In the genomic region with DNA sequence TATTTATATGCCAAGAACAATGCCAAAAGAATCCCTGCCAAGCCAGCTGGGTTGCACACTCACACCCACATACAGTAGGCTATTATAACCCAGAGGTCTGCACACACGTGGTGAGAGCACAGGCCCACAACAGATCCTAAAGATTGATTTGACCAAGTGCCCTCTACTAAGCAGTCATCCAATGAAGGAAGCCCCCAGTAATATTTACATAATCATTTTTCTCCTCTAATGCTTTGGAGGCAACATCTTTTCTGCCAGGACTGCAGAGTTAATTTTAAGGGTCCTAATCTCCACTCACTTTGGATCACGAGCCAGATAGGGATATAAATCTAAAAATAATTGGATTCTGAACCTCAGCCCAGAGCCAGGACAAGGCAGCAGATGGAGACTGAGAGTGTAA, we compare ENCODE assay signal across 23 cellular contexts. TPM values are rescaled to one million over a fixed set of nuclear protein-coding genes. Genes with fewer than 3 reads are reported as not detected.
"Had no signal": no experiment of that assay in that cellular context is flagged by ENCODE, and none has a peak within 500 bp of the region (broad histone marks: within the 10 kb centered on the region; RNA-seq: fewer than 3 reads in every experiment).

No MANE protein-coding gene starts in this region.

- H3K9me3 ChIP-seq: adrenal gland, colonic mucosa, MG63 had no signal

- H3K4me3 Mint-ChIP-seq: activated CD8-positive, alpha-beta T cell treated with anti-CD3 and anti-CD28 coated beads, Interleukin-2, amount 10 ng/mL, durations not matched to agents 7 days and 5 days; activated naive CD8-positive, alpha-beta T cell treated with anti-CD3 and anti-CD28 coated beads, Interleukin-2, amount 10 ng/mL, durations not matched to agents 7 days and 5 days; T-helper 1 cell treated with Interleukin-12 subunit alpha and Interleukin-12 subunit beta and Interleukin-4 antibody, amounts not matched to agents 30 μg/mL and 1 μg/mL, for 36 hours had no signal

- ATAC-seq: activated CD4-positive, CD25-positive, alpha-beta regulatory T cell treated with anti-CD3 and anti-CD28 coated beads, Interleukin-2, amount 50 U/mL, for 24 hours; activated CD8-positive, alpha-beta T cell treated with anti-CD3 and anti-CD28 coated beads, Interleukin-2, amount 10 ng/mL, durations not matched to agents 7 days and 5 days had no signal

- H3K4me1 Mint-ChIP-seq: activated naive CD8-positive, alpha-beta T cell treated with anti-CD3 and anti-CD28 coated beads, Interleukin-2, amount 10 ng/mL, durations not matched to agents 7 days and 5 days had no signal

- H3K4me3 ChIP-seq: adrenal gland, breast epithelium, colonic mucosa, MG63 had no signal

- H3K36me3 ChIP-seq: adrenal gland, breast epithelium, colonic mucosa, MG63 had no signal

- H3K27me3 ChIP-seq: adrenal gland, breast epithelium, colonic mucosa, MG63 had no signal

- H3K27ac Mint-ChIP-seq: activated CD8-positive, alpha-beta T cell treated with anti-CD3 and anti-CD28 coated beads, Interleukin-2, amount 10 ng/mL, durations not matched to agents 7 days and 5 days; activated naive CD8-positive, alpha-beta T cell treated with anti-CD3 and anti-CD28 coated beads, Interleukin-2, amount 10 ng/mL, durations not matched to agents 7 days and 5 days; T-helper 1 cell treated with Interleukin-12 subunit alpha and Interleukin-12 subunit beta and Interleukin-4 antibody, amounts not matched to agents 30 μg/mL and 1 μg/mL, for 36 hours had no signal

- DNase-seq: activated CD4-positive, alpha-beta T cell treated with anti-CD3 and anti-CD28 coated beads for 4 hours; activated CD8-positive, alpha-beta memory T cell treated with anti-CD3 and anti-CD28 coated beads, Interleukin-2, amount 50 U/mL, for 48 hours; activated CD8-positive, alpha-beta T cell treated with anti-CD3 and anti-CD28 coated beads, Interleukin-2, amount 10 ng/mL, durations not matched to agents 7 days and 5 days; activated naive CD4-positive, alpha-beta T cell treated with anti-CD3 and anti-CD28 coated beads, Interleukin-2, amount 50 U/mL, for 16 hours; activated naive CD8-positive, alpha-beta T cell treated with anti-CD3 and anti-CD28 coated beads, Interleukin-2, amount 10 ng/mL, durations not matched to agents 7 days and 5 days; activated T-cell treated with anti-CD3 and anti-CD28 coated beads, Interleukin-2, amount 50 U/mL, for 1 hour; adrenal gland; anterior cingulate cortex; caudate nucleus; colonic mucosa; MG63; NCI-H146; NCI-H187 treated with DMSO at 0.1 percent for 48 hours; NCI-H2081 treated with DMSO at 0.1 percent for 48 hours; NCI-H69; SIG-M5 had no signal

- H3K27me3 Mint-ChIP-seq: activated naive CD8-positive, alpha-beta T cell treated with anti-CD3 and anti-CD28 coated beads, Interleukin-2, amount 10 ng/mL, durations not matched to agents 7 days and 5 days had no signal

- H3K36me3 Mint-ChIP-seq: activated naive CD8-positive, alpha-beta T cell treated with anti-CD3 and anti-CD28 coated beads, Interleukin-2, amount 10 ng/mL, durations not matched to agents 7 days and 5 days had no signal

- H3K4me1 ChIP-seq: adrenal gland, breast epithelium, colonic mucosa had no signal

- H3K27ac ChIP-seq: adrenal gland, breast epithelium, colonic mucosa had no signal

RNA-seq across cellular contexts. Expression of gene MTNR1B, which starts 49.2 kb away (rescaled TPM):
- total RNA-seq: activated CD8-positive, alpha-beta T cell treated with anti-CD3 and anti-CD28 coated beads, Interleukin-2, amount 10 ng/mL, durations not matched to agents 7 days and 5 days; activated naive CD8-positive, alpha-beta T cell treated with anti-CD3 and anti-CD28 coated beads, Interleukin-2, amount 10 ng/mL, durations not matched to agents 7 days and 5 days; adrenal gland; breast epithelium; cerebellum; colonic mucosa; NCI-H460; OCI-LY7; RPMI7951 had no signal
- polyA plus RNA-seq: adrenal gland had no signal
